In genomic region chr3:123641505-123641904, GRCh38 we compare ENCODE assay signal across 25 cellular contexts. TPM values are rescaled to one million over a fixed set of nuclear protein-coding genes. Genes with fewer than 3 reads are reported as not detected.
DNase-seq lines count a peak whose midpoint lies in the region; TF ChIP-seq lines count a peak whose summit lies in the region.
"Had no signal": no experiment of that assay in that cellular context is flagged by ENCODE, and none has a peak within 500 bp of the region (broad histone marks: within the 10 kb centered on the region; RNA-seq: fewer than 3 reads in every experiment).

No MANE protein-coding gene starts in this region.

- H3K4me3 ChIP-seq in AG04450 (ENCODE audit: low read depth, low read length) (no peak overlapping the region), ascending aorta (no peak overlapping the region), mucosa of stomach (ENCODE audit: low read length) (no peak overlapping the region), stomach (no peak overlapping the region)
- H3K4me3 ChIP-seq: GM23338, pancreas, right atrium auricular region, SJSA1 had no signal

- intact Hi-C loops in ascending aorta (cut with DNase I): loop anchor here (10.0 kb wide), 1 partner anchor 343 kb away; no protein-coding TSS in a partner anchor
- intact Hi-C loops in stomach (cut with DNase I; ENCODE audit: low total_unique reads): no loop called here

- CTCF ChIA-PET in AG04450 (lab: Charles Lee): interaction anchor here (0.9 to 5.5 kb wide), 27 partner anchors 8 to 392 kb away, joined by 3 to 112 read pairs (median 7); partner anchors contain the start of gene KALRN

- peak overlapping the region; percentile 3 for H3K9ac ChIP-seq in mucosa of stomach (ENCODE audit: low read length)

- DNase-seq in AG04450 (ENCODE audit: low read depth, low spot score) (no peak), ascending aorta (ENCODE audit: low spot score in 2 of 2) (no peak), stomach (no peak), RPMI8226 (no peak), NCI-H1417 (lab: John Stamatoyannopoulos, UW) (no peak), CD1c-positive myeloid dendritic cell (ENCODE audit: extremely low spot score) (no peak)
- no peak for DNase-seq in activated CD4-positive, alpha-beta T cell treated with anti-CD3 and anti-CD28 coated beads, Interleukin-2, amount 50 U/mL, for 4 hours
- DNase-seq: activated CD4-positive, alpha-beta T cell treated with anti-CD3 and anti-CD28 coated beads, Interleukin-2, amount 10 ng/mL, durations not matched to agents 24 days and 14 days; activated gamma-delta T cell; activated naive CD8-positive, alpha-beta T cell treated with anti-CD3 and anti-CD28 coated beads, Interleukin-2, amount 10 ng/mL, durations not matched to agents 7 days and 5 days; activated T-cell treated with anti-CD3 and anti-CD28 coated beads, Interleukin-2, amount 50 U/mL, for 24 hours; CD4-positive, alpha-beta memory T cell; effector memory CD8-positive, alpha-beta T cell; head of caudate nucleus; NCI-H2107; NCI-H446; NCI-H774; nephron progenitor cell; pancreas; stimulated activated CD4-positive, alpha-beta T cell treated with anti-CD3 and anti-CD28 coated beads, Interleukin-2, amount 100 ng/mL, for 48 hours had no signal

- whole genome bisulfite sequencing in stomach, 5 donors: 55 to 87% (median 69%) methylated on average over 3 to 4 of the region's 4 CpGs

- H3K9me3 ChIP-seq in AG04450 (ENCODE audit: control insufficient read depth, insufficient read depth, low read length): no peaks in the 10 kb centered on the region
- no peaks in the 10 kb centered on the region for H3K9me3 ChIP-seq in ascending aorta
- H3K9me3 ChIP-seq in mucosa of stomach (ENCODE audit: control insufficient read depth, low read length): no peaks in the 10 kb centered on the region
- H3K9me3 ChIP-seq in stomach: no peaks in the 10 kb centered on the region
- H3K9me3 ChIP-seq: pancreas, right atrium auricular region, SJSA1 had no signal

- no peak for TF ChIP-seq CTCF in AG04450 (IDR thresholded peaks at IDR 0.05; ENCODE audit: low read depth, low read length)
- TF ChIP-seq CTCF in ascending aorta (IDR thresholded peaks at IDR 0.05): no peak
- no peak for TF ChIP-seq CTCF in stomach (IDR thresholded peaks at IDR 0.05)

- H3K27me3 ChIP-seq in AG04450 (ENCODE audit: control insufficient read depth, insufficient read depth, low read length): no peaks in the 10 kb centered on the region
- H3K27me3 ChIP-seq in ascending aorta: no peaks in the 10 kb centered on the region
- H3K27me3 ChIP-seq in mucosa of stomach (ENCODE audit: control insufficient read depth, insufficient read depth, low read length): no peaks in the 10 kb centered on the region
- H3K27me3 ChIP-seq in stomach: no peaks in the 10 kb centered on the region
- H3K27me3 ChIP-seq: pancreas, right atrium auricular region, SJSA1 had no signal

- no peak for TF ChIP-seq EP300 in stomach (IDR thresholded peaks at IDR 0.05)

- peaks cover 5 to 26% of the 10 kb centered on the region in 2 donors for H3K4me1 ChIP-seq in ascending aorta
- no peaks in the 10 kb centered on the region for H3K4me1 ChIP-seq in mucosa of stomach (ENCODE audit: control insufficient read depth, insufficient read depth, low read length)
- H3K4me1 ChIP-seq in stomach: peaks cover 0 to 41% (median 15%) of the 10 kb centered on the region in 4 donors
- H3K4me1 ChIP-seq: SJSA1 had no signal

- TF ChIP-seq POLR2A in stomach (IDR thresholded peaks at IDR 0.05): no peak

- peaks cover 74 to 78% of the 10 kb centered on the region in 2 donors for H3K36me3 ChIP-seq in ascending aorta
- H3K36me3 ChIP-seq in mucosa of stomach (ENCODE audit: control insufficient read depth, insufficient read depth, low read length): no peaks in the 10 kb centered on the region
- peaks cover 16 to 66% (median 33%) of the 10 kb centered on the region in 4 donors for H3K36me3 ChIP-seq in stomach
- H3K36me3 ChIP-seq: pancreas, SJSA1 had no signal

- POLR2A ChIA-PET in AG04450 (lab: Yijun Ruan, JAX): no interaction called here

- H3K27ac ChIP-seq in AG04450 (ENCODE audit: low read depth, low read length) (peak overlapping the region; percentile 31), ascending aorta (peak overlapping the region; percentile 67), stomach (peak overlapping the region in 4 of 5 donors; percentile 24 to 82 (median 66))
- H3K27ac ChIP-seq: pancreas, right atrium auricular region, RWPE1, SJSA1 had no signal

RNA-seq across cellular contexts. Expression of gene HACD2, which starts 56.7 kb away (rescaled TPM):
- 30.3 and 43.5 TPM in 2 replicates for polyA plus RNA-seq in AG04450 (2011; rRNA removed)
- 15.4 and 40.1 TPM in 2 replicates for polyA minus RNA-seq in AG04450 (2011; rRNA and poly(A)+ RNA removed)
- total RNA-seq in ascending aorta: 10.2 TPM
- 10 to 100 TPM in 4 of 5 donors, 1 to 10 TPM in 1; 6.7 to 36.0 (median 22.8) TPM for total RNA-seq in stomach
- polyA plus RNA-seq in stomach: 10 to 100 TPM in 1 of 3 donors, 1 to 10 TPM in 2; 5.3 to 10.1 (median 7.2) TPM
